Comparison of ENCODE assay signal across 8 cellular contexts in the genomic region with DNA sequence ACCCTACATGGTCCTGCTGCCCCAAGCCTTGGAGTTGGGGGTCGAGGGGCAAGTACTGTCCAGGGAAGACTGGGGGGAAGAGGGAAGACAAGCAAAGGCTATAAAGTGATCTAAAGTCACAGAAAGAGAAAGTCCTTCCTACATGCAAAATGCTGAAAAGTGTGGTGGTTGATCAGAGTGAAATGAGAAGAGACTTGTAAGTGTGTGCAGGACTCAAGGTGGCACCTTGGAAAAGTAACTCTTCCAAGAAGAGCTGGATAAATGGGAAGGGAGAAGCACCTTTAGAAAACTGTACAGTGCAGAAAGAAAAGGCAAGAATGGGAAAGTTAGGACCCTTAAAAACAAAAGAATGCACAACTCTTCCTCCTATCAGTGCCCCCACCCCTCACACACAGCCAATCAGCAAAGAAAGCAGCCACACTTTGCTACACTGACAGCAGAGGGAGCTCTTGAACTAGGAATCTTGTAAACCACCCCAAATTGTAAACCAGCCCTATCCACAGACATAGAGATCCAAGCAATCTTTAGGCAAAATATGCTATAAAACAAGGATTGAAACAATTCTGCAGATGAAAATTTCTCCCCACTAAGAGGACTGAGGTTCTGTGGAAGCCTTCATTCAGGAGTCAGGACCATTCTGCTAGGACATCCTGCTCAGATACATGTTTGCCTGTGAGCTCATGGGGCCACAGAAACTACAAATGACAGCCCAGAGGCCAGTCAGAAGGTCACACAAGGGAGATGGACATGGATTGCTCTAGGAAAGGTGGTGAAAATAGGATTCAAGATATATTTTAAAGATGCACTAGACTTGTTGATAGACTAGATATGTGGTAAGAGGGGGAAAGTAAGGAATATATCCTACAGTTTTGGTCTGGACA.
A peak's percentile ranks its signal among the peaks of the same experiment; 100 is the strongest.
DNase-seq lines count a peak whose midpoint lies in the region; ATAC-seq and TF ChIP-seq lines count a peak whose summit lies in the region.

No MANE protein-coding gene starts in this region.

- H3K27ac ChIP-seq in esophagus squamous epithelium (no peak overlapping the region), aorta (ENCODE audit: low read depth in 1 of 2, low read length in 2 of 2) (no peak overlapping the region)

- TF ChIP-seq POLR2A in esophagus squamous epithelium (IDR thresholded peaks at IDR 0.05): no peak

- H3K9me3 ChIP-seq in esophagus squamous epithelium: no peaks in the 10 kb centered on the region
- H3K9me3 ChIP-seq in aorta (ENCODE audit: control insufficient read depth, low read length): no peaks in the 10 kb centered on the region

- no peak for ATAC-seq in aorta (ENCODE audit: low FRiP score)
- ATAC-seq in HG03159 (IDR thresholded peaks at IDR 0.05; ENCODE audit: unreplicated experiment): no peak

- H3K36me3 ChIP-seq in esophagus squamous epithelium (no peaks in the 10 kb centered on the region), aorta (ENCODE audit: control insufficient read depth in 1 of 2, insufficient read depth in 2 of 2, low read length in 1 of 2) (no peaks in the 10 kb centered on the region)

- H3K4me3 ChIP-seq in esophagus squamous epithelium (no peak overlapping the region), aorta (ENCODE audit: low read length in 2 of 2) (no peak overlapping the region)

- 63 to 69% methylated on average over 1 of the region's 1 CpG for WGBS in esophagus squamous epithelium, 2 donors
- WGBS in aorta, 2 donors: 73 to 79% methylated on average over 1 of the region's 1 CpG

- H3K9me3 Mint-ChIP-seq in progenitor cell of endocrine pancreas (ENCODE audit: low read depth): peaks cover 20% of the 10 kb centered on the region

- no peak overlapping the region for H3K4me3 Mint-ChIP-seq in progenitor cell of endocrine pancreas (ENCODE audit: low read depth)

- no peak overlapping the region for H3K27ac Mint-ChIP-seq in progenitor cell of endocrine pancreas

- TF ChIP-seq CTCF in esophagus squamous epithelium (IDR thresholded peaks at IDR 0.05): peak in 5 of 6 experiments; percentile 47 to 68 (median 58)
- TF ChIP-seq CTCF in progenitor cell of endocrine pancreas (IDR thresholded peaks at IDR 0.05; ENCODE audit: unreplicated experiment): peak; percentile 27

- H3K27me3 ChIP-seq in esophagus squamous epithelium (no peaks in the 10 kb centered on the region), aorta (ENCODE audit: control insufficient read depth in 1 of 2, insufficient read depth in 2 of 2, low read length in 1 of 2) (no peaks in the 10 kb centered on the region)

- no peak for TF ChIP-seq EP300 in Ishikawa (IDR thresholded peaks at IDR 0.05; ENCODE audit: borderline replicate concordance)

- intact Hi-C loops in esophagus squamous epithelium (cut with DNase I) (loop anchor here (5.0 kb wide), 1 partner anchor 153 kb away; no protein-coding TSS in a partner anchor), aorta (cut with DNase I) (loop anchor here in 1 of 2 donors (10.0 kb wide), 1 partner anchor 160 kb away; no protein-coding TSS in a partner anchor)

- no peaks in the 10 kb centered on the region for H3K27me3 Mint-ChIP-seq in progenitor cell of endocrine pancreas

- H3K36me3 Mint-ChIP-seq in progenitor cell of endocrine pancreas (ENCODE audit: insufficient read depth): peaks cover 2% of the 10 kb centered on the region

- H3K4me1 Mint-ChIP-seq in progenitor cell of endocrine pancreas (ENCODE audit: low read depth): no peaks in the 10 kb centered on the region

- H3K4me1 ChIP-seq in esophagus squamous epithelium: no peaks in the 10 kb centered on the region
- H3K4me1 ChIP-seq in aorta (ENCODE audit: control insufficient read depth in 1 of 2, insufficient read depth in 2 of 2, low read length in 2 of 2): no peaks in the 10 kb centered on the region

- DNase-seq in AG08396 (ENCODE audit: low spot score) (peak; percentile 18), ELR (ENCODE audit: low read depth) (peak; percentile 41), SK-MEL-5 (ENCODE audit: low read depth, low spot score) (peak; percentile 78), esophagus squamous epithelium (lab: John Stamatoyannopoulos, UW) (no peak), progenitor cell of endocrine pancreas (ENCODE audit: low spot score, unreplicated experiment) (no peak), aorta (no peak)

- peak; percentile 79 for TF ChIP-seq RAD21 in Ishikawa (IDR thresholded peaks at IDR 0.05; ENCODE audit: low read depth)

- in situ Hi-C loops in SK-MEL-5 (cut with HindIII; ENCODE audit: low pct_unique_long_range_greater_than_20kb, low sequenced_read_pairs): no loop called here

TF ChIP-seq in Ishikawa, 13 proteins besides CTCF, POLR2A, EP300 and RAD21:
- TF ChIP-seq, protein P1, sequence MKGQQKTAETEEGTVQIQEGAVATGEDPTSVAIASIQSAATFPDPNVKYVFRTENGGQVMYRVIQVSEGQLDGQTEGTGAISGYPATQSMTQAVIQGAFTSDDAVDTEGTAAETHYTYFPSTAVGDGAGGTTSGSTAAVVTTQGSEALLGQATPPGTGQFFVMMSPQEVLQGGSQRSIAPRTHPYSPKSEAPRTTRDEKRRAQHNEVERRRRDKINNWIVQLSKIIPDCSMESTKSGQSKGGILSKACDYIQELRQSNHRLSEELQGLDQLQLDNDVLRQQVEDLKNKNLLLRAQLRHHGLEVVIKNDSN (IDR thresholded peaks at IDR 0.05): no peak
- no peak for TF ChIP-seq TAF1 (IDR thresholded peaks at IDR 0.05; ENCODE audit: low read depth)

Comparison
In these comparisons a context has a peak if more than half of its experiments do, and no peak if none do; other contexts are left out.
1. DNase-seq: peak in AG08396 (single experiment), ELR (single experiment) and SK-MEL-5 (single experiment); none in esophagus squamous epithelium (single experiment), progenitor cell of endocrine pancreas (single experiment) and aorta (0 of 2).